Comparison of ENCODE assay signal across 19 cellular contexts in the genomic region with DNA sequence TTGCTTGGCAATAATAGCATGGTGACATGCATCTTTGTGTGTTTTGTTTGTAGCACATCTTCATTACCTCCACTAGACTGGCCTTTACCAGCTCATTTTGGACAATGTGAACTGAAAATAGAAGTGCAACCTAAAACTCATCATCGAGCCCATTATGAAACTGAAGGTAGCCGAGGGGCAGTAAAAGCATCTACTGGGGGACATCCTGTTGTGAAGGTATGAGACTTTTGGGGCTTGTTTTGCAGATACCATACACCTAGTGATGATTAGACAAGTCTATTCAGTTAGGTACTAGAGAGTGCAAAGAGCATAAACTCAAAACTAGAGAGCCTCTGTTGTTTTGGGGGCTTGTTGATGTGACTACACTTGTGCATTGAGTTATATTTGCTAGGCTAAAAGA. TPM values are rescaled to one million over a fixed set of nuclear protein-coding genes. Genes with fewer than 3 reads are reported as not detected.
DNase-seq lines count a peak whose midpoint lies in the region; ATAC-seq and TF ChIP-seq lines count a peak whose summit lies in the region.
"Had no signal": no experiment of that assay in that cellular context is flagged by ENCODE, and none has a peak within 500 bp of the region (broad histone marks: within the 10 kb centered on the region; RNA-seq: fewer than 3 reads in every experiment).

No MANE protein-coding gene starts in this region.

- no peak overlapping the region for H3K27ac ChIP-seq in CD8-positive, alpha-beta memory T cell (ENCODE audit: low read depth, low read length)
- H3K27ac ChIP-seq in A673 (ENCODE audit: low read depth, low read length, poor library complexity, severe bottlenecking) = no peak overlapping the region
- H3K27ac ChIP-seq: PC-9, testis, WERI-Rb-1 had no signal

- POLR2A ChIA-PET in CD8-positive, alpha-beta memory T cell (lab: Charles Lee) = no interaction called here
- POLR2A ChIA-PET in A673 (lab: Charles Lee; ENCODE audit: low non-redundant PET) = no interaction called here

- ATAC-seq in GM18508 (IDR thresholded peaks at IDR 0.05; ENCODE audit: insufficient read depth, unreplicated experiment) (peak; percentile 48), HG02981 (IDR thresholded peaks at IDR 0.05; ENCODE audit: unreplicated experiment) (peak; percentile 70), GM19023 (IDR thresholded peaks at IDR 0.05; ENCODE audit: unreplicated experiment) (no peak)
- ATAC-seq in activated naive CD8-positive, alpha-beta T cell treated with anti-CD3 and anti-CD28 coated beads, Interleukin-2, amount 50 U/mL, for 24 hours = peak; percentile 40
- ATAC-seq: esophagus mucosa, left colon, SK-N-SH treated with all-trans-retinoic acid at 6 μM for 48 hours had no signal

- H3K4me3 ChIP-seq in CD8-positive, alpha-beta memory T cell (ENCODE audit: low read length) = no peak overlapping the region
- no peak overlapping the region for H3K4me3 ChIP-seq in A673 (ENCODE audit: low read depth, low read length, poor library complexity, severe bottlenecking)
- H3K4me3 ChIP-seq: PC-9, testis had no signal

- TF ChIP-seq CTCF in A673 (conservative IDR thresholded peaks at IDR 0.05; ENCODE audit: low read depth, low read length) = no peak

- peaks cover 10% of the 10 kb centered on the region for H3K36me3 ChIP-seq in CD8-positive, alpha-beta memory T cell (ENCODE audit: insufficient read depth, low read length)
- no peaks in the 10 kb centered on the region for H3K36me3 ChIP-seq in A673 (ENCODE audit: insufficient read depth, low read length, poor library complexity, severe bottlenecking)

- no peaks in the 10 kb centered on the region for H3K9me3 ChIP-seq in CD8-positive, alpha-beta memory T cell (ENCODE audit: low read length)
- no peaks in the 10 kb centered on the region for H3K9me3 ChIP-seq in A673 (ENCODE audit: low read depth, low read length, poor library complexity, severe bottlenecking)
- H3K9me3 ChIP-seq: testis had no signal

- no peaks in the 10 kb centered on the region for H3K9me3 Mint-ChIP-seq in CD8-positive, alpha-beta memory T cell
- H3K9me3 Mint-ChIP-seq in activated naive CD8-positive, alpha-beta T cell treated with anti-CD3 and anti-CD28 coated beads, Interleukin-2, amount 50 U/mL, for 24 hours = no peaks in the 10 kb centered on the region
- H3K9me3 Mint-ChIP-seq: activated T-helper 1 cell treated with anti-CD3 and anti-CD28 coated beads, Interleukin-12 subunit alpha, Interleukin-12 subunit beta, Interleukin-2, Interleukin-4 antibody, amounts not matched to agents 30 ng/mL and 10 ng/mL and 1 ng/mL, durations not matched to agents 14 hours and 24 hours and 36 hours had no signal

- H3K4me1 ChIP-seq in CD8-positive, alpha-beta memory T cell (ENCODE audit: insufficient read depth, low read length) = peaks cover 41% of the 10 kb centered on the region
- no peaks in the 10 kb centered on the region for H3K4me1 ChIP-seq in A673 (ENCODE audit: insufficient read depth, low read length, poor library complexity, severe bottlenecking)

- peaks cover 62 to 82% (median 70%) of the 10 kb centered on the region in 3 donors for H3K4me1 Mint-ChIP-seq in CD8-positive, alpha-beta memory T cell
- H3K4me1 Mint-ChIP-seq in activated naive CD8-positive, alpha-beta T cell treated with anti-CD3 and anti-CD28 coated beads, Interleukin-2, amount 50 U/mL, for 24 hours = peaks cover 58% of the 10 kb centered on the region

- H3K27me3 Mint-ChIP-seq in CD8-positive, alpha-beta memory T cell = no peaks in the 10 kb centered on the region
- H3K27me3 Mint-ChIP-seq in activated naive CD8-positive, alpha-beta T cell treated with anti-CD3 and anti-CD28 coated beads, Interleukin-2, amount 50 U/mL, for 24 hours = no peaks in the 10 kb centered on the region

- no peaks in the 10 kb centered on the region for H3K27me3 ChIP-seq in CD8-positive, alpha-beta memory T cell (ENCODE audit: insufficient read depth, low read length, poor library complexity, severe bottlenecking)
- no peaks in the 10 kb centered on the region for H3K27me3 ChIP-seq in A673 (replicated peaks; ENCODE audit: insufficient read depth, low read depth, low read length, poor library complexity)
- H3K27me3 ChIP-seq: testis had no signal

- CTCF ChIA-PET in CD8-positive, alpha-beta memory T cell (lab: Charles Lee) = no interaction called here
- CTCF ChIA-PET in A673 (lab: Charles Lee) = no interaction called here

- intact Hi-C loops in A673 (cut with micrococcal nuclease; ENCODE audit: unreplicated experiment) = no loop called here

- H3K4me3 Mint-ChIP-seq in CD8-positive, alpha-beta memory T cell = peak overlapping the region in 1 of 7 donors; percentile 4
- H3K4me3 Mint-ChIP-seq in activated naive CD8-positive, alpha-beta T cell treated with anti-CD3 and anti-CD28 coated beads, Interleukin-2, amount 50 U/mL, for 24 hours = no peak overlapping the region
- H3K4me3 Mint-ChIP-seq: activated T-helper 1 cell treated with anti-CD3 and anti-CD28 coated beads, Interleukin-12 subunit alpha, Interleukin-12 subunit beta, Interleukin-2, Interleukin-4 antibody, amounts not matched to agents 30 ng/mL and 10 ng/mL and 1 ng/mL, durations not matched to agents 14 hours and 24 hours and 36 hours had no signal

- H3K36me3 Mint-ChIP-seq in CD8-positive, alpha-beta memory T cell = peaks cover 0 to 52% (median 15%) of the 10 kb centered on the region in 3 donors
- H3K36me3 Mint-ChIP-seq in activated naive CD8-positive, alpha-beta T cell treated with anti-CD3 and anti-CD28 coated beads, Interleukin-2, amount 50 U/mL, for 24 hours (ENCODE audit: low read depth) = peaks cover 35% of the 10 kb centered on the region

- DNase-seq in CD8-positive, alpha-beta memory T cell = no peak
- DNase-seq in activated naive CD8-positive, alpha-beta T cell treated with anti-CD3 and anti-CD28 coated beads, Interleukin-2, amount 50 U/mL, for 24 hours = no peak
- no peak for DNase-seq in NCI-H2196 treated with DMSO at 0.1 percent for 48 hours (lab: John Stamatoyannopoulos, UW; ENCODE audit: unreplicated experiment)
- DNase-seq in A673 (ENCODE audit: low spot score) = no peak
- DNase-seq: dermis blood vessel endothelial cell, DMS53, GOT3, left colon, NCI-H1694, NCI-H510A treated with DMSO at 0.1 percent for 48 hours, PC-9, testis, WERI-Rb-1 had no signal

- H3K27ac Mint-ChIP-seq in CD8-positive, alpha-beta memory T cell = peak overlapping the region in 5 of 8 donors; percentile 18 to 77 (median 27)
- H3K27ac Mint-ChIP-seq in activated naive CD8-positive, alpha-beta T cell treated with anti-CD3 and anti-CD28 coated beads, Interleukin-2, amount 50 U/mL, for 24 hours = peak overlapping the region; percentile 46
- H3K27ac Mint-ChIP-seq: activated T-helper 1 cell treated with anti-CD3 and anti-CD28 coated beads, Interleukin-12 subunit alpha, Interleukin-12 subunit beta, Interleukin-2, Interleukin-4 antibody, amounts not matched to agents 30 ng/mL and 10 ng/mL and 1 ng/mL, durations not matched to agents 14 hours and 24 hours and 36 hours had no signal

- BruUV-seq in A673 (replicated peaks; lab: Mats Ljungman, UMichigan) = no TSS peak

RNA-seq across cellular contexts. Expression of a gene that starts 41.2 kb away (rescaled TPM):
- 10 to 100 TPM; 91.1 to 95.9 TPM for total RNA-seq in CD8-positive, alpha-beta memory T cell
- 120 TPM for polyA plus RNA-seq in CD8-positive, alpha-beta memory T cell
- 53.7 and 56.0 TPM in 2 replicates for total RNA-seq in A673 (2021)
